11 cellular contexts compared by ENCODE assay signal in the genomic region with DNA sequence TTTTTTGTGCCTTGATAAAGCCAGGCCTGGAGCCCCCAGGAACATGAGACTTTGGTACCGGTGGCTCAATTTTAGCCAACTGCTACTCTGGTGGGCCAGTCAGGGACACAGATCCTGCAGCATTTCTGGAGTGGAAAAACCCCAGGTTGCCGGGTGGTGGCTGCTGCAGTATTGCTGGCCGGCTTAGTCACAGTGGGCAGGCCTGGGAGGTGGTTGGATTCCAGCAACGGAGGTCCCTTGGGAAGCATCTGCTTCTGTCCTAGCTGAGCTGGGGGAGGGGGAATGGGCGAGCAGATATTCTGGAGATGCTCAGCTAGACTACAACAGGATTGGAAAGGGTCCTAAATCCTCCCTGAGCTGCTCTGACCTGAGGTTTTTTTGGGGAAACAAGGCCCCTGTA. TPM values are rescaled to one million over a fixed set of nuclear protein-coding genes. Genes with fewer than 3 reads are reported as not detected.
DNase-seq lines count a peak whose midpoint lies in the region; FAIRE-seq and TF ChIP-seq lines count a peak whose summit lies in the region.
"Had no signal": no experiment of that assay in that cellular context is flagged by ENCODE, and none has a peak within 500 bp of the region (broad histone marks: within the 10 kb centered on the region; RNA-seq: fewer than 3 reads in every experiment).

No MANE protein-coding gene starts in this region.

- TF ChIP-seq CTCF in WERI-Rb-1 (IDR thresholded peaks at IDR 0.05; ENCODE audit: low read depth, low read length) (no peak), left ventricle myocardium inferior (IDR thresholded peaks at IDR 0.05; ENCODE audit: borderline replicate concordance) (no peak)

- H3K27ac ChIP-seq in WERI-Rb-1 (no peak overlapping the region), left ventricle myocardium inferior (replicated peaks) (peak overlapping the region; percentile 64), stomach smooth muscle (ENCODE audit: low read length) (peak overlapping the region; percentile 18)
- H3K27ac ChIP-seq: neutrophil had no signal

- no peaks in the 10 kb centered on the region for H3K27me3 ChIP-seq in WERI-Rb-1 (ENCODE audit: insufficient read depth, low read depth, severe bottlenecking)
- no peaks in the 10 kb centered on the region for H3K27me3 ChIP-seq in left ventricle myocardium inferior (ENCODE audit: low read depth)
- no peaks in the 10 kb centered on the region for H3K27me3 ChIP-seq in stomach smooth muscle (ENCODE audit: control insufficient read depth in 1 of 2, insufficient read depth in 2 of 2, low read length in 2 of 2)

- H3K4me1 ChIP-seq in left ventricle myocardium inferior (peaks cover 40% of the 10 kb centered on the region), stomach smooth muscle (ENCODE audit: control insufficient read depth, insufficient read depth, low read length) (peaks cover 28% of the 10 kb centered on the region)

- DNase-seq in H54 (ENCODE audit: insufficient read length, low spot score) (peak; percentile 45), WERI-Rb-1 (peak; percentile 73), left ventricle myocardium inferior (peak; percentile 71), NCI-H1417 (lab: John Stamatoyannopoulos, UW) (no peak), DMS53 (lab: John Stamatoyannopoulos, UW) (no peak), NOMO-1 treated with DMSO at 0.1 percent for 48 hours (lab: John Stamatoyannopoulos, UW; ENCODE audit: unreplicated experiment) (no peak), cerebellar cortex (ENCODE audit: low spot score) (no peak)
- DNase-seq: activated CD4-positive, alpha-beta T cell treated with anti-CD3 and anti-CD28 coated beads, Interleukin-2, amount 10 ng/mL, durations not matched to agents 7 days and 5 days; GF-D8 had no signal

- H3K36me3 ChIP-seq in WERI-Rb-1 (no peaks in the 10 kb centered on the region), left ventricle myocardium inferior (no peaks in the 10 kb centered on the region), stomach smooth muscle (ENCODE audit: control insufficient read depth in 2 of 2, insufficient read depth in 2 of 2, low read length in 2 of 2) (no peaks in the 10 kb centered on the region)
- H3K36me3 ChIP-seq: neutrophil had no signal

- TF ChIP-seq POLR2A in H54 (IDR thresholded peaks at IDR 0.05; ENCODE audit: low read depth, low read length) = no peak

- peak; percentile 33 for FAIRE-seq in H54 (lab: Jason Lieb, UNC)

- intact Hi-C loops in left ventricle myocardium inferior (cut with micrococcal nuclease) = no loop called here

- H3K4me3 ChIP-seq in WERI-Rb-1 (ENCODE audit: low read depth, low read length) (no peak overlapping the region), left ventricle myocardium inferior (no peak overlapping the region), stomach smooth muscle (ENCODE audit: low read length in 2 of 2) (no peak overlapping the region)

- no peaks in the 10 kb centered on the region for H3K9me3 ChIP-seq in WERI-Rb-1 (ENCODE audit: severe bottlenecking)
- H3K9me3 ChIP-seq in left ventricle myocardium inferior (replicated peaks) = no peaks in the 10 kb centered on the region
- no peaks in the 10 kb centered on the region for H3K9me3 ChIP-seq in stomach smooth muscle (ENCODE audit: control insufficient read depth in 2 of 2, low read length in 2 of 2)
- H3K9me3 ChIP-seq: neutrophil had no signal

- no peak overlapping the region for H3K9ac ChIP-seq in stomach smooth muscle (ENCODE audit: low read length in 2 of 2)

RNA-seq across cellular contexts. Expression of a gene that starts 31.7 kb away (rescaled TPM):
- total RNA-seq in left ventricle myocardium inferior = not detected
- total RNA-seq: activated CD4-positive, alpha-beta T cell treated with anti-CD3 and anti-CD28 coated beads, Interleukin-2, amount 10 ng/mL, durations not matched to agents 7 days and 5 days had no signal

RNA-seq across cellular contexts. Expression of a gene that starts 49.9 kb away (rescaled TPM):
- total RNA-seq in left ventricle myocardium inferior = 7.9 TPM

Comparison
In these comparisons a context has a peak if more than half of its experiments do, and no peak if none do; other contexts are left out.
1. DNase-seq: peak in H54 (single experiment), WERI-Rb-1 (single experiment) and left ventricle myocardium inferior (single experiment); none in NCI-H1417 (0 of 3), DMS53 (single experiment), NOMO-1 treated with DMSO at 0.1 percent for 48 hours (single experiment) and cerebellar cortex (single experiment).